8 cellular contexts compared by ENCODE assay signal in the genomic region with DNA sequence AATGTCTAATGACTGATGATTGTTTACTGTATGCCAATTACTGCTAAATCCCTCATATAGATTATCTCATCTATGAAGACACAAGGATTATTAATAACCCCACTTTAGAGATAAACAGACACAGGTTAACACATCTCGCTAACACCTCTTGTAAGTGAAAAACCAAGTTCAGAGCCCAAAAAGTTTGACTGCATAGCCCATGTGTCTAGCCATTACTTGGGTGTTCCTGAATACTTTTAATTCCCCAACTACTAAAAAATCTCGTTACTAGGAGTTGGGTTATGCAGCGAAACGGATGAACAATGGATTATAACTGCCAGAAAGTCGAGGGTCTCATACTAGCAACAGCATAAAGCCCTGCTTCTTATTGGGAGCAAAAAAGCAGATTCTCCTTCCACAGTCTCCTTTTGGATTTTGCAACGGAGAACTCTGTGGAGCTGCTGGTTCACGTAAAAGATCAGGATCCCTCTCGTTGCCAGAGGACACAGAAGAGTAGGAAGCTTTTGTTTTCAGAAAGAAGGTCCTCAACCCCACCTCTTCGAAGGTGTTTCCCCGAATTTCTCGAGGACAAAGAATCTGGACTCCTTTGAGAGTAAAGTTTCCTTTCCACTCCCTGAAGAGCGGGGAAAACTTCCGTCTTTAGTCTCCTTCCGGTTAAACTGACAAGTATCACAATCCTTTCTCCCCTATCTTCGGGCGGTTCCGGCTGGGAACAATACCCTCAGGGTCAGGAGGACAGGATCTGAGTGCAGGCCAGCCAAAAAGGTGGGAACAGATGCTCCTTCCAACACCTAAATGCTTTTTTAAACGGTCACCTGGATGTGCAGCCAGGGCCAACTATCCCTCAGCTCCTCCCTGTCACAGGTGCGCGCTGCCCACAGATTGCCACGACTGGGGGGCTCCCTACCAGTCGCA. TPM values are rescaled to one million over a fixed set of nuclear protein-coding genes. Genes with fewer than 3 reads are reported as not detected.
DNase-seq lines count a peak whose midpoint lies in the region; ATAC-seq, FAIRE-seq and TF ChIP-seq lines count a peak whose summit lies in the region.

No MANE protein-coding gene starts in this region.

- TF ChIP-seq CTCF in C4-2B (conservative IDR thresholded peaks at IDR 0.05) (no peak), astrocyte of the spinal cord (IDR thresholded peaks at IDR 0.05; ENCODE audit: low read depth, low read length) (no peak), sigmoid colon (IDR thresholded peaks at IDR 0.05) (no peak), D721Med (IDR thresholded peaks at IDR 0.05; ENCODE audit: insufficient read depth, missing control alignments) (no peak)

- peak; percentile 5 for ATAC-seq in GM18517 (IDR thresholded peaks at IDR 0.05; ENCODE audit: unreplicated experiment)
- ATAC-seq in HG02981 (IDR thresholded peaks at IDR 0.05; ENCODE audit: unreplicated experiment) = peak; percentile 15

- H3K4me1 ChIP-seq in iPS DF 6.9 (ENCODE audit: control insufficient read depth, insufficient read depth, low read length) (no peaks in the 10 kb centered on the region), sigmoid colon (peaks cover 0 to 49% (median 25%) of the 10 kb centered on the region in 4 donors)

- peak overlapping the region; percentile 98 for H3K27ac ChIP-seq in C4-2B
- no peak overlapping the region for H3K27ac ChIP-seq in iPS DF 6.9 (ENCODE audit: low read length)
- peak overlapping the region; percentile 96 to 99 (median 96) for H3K27ac ChIP-seq in sigmoid colon

- TF ChIP-seq POLR2A in sigmoid colon (IDR thresholded peaks at IDR 0.05) = no peak

- WGBS in iPS DF 6.9 (ENCODE audit: insufficient coverage, insufficient read length) = no CpG with 5 or more reads among the region's 22 CpGs
- WGBS in sigmoid colon, 2 donors = 1 to 2% methylated on average over 22 of the region's 22 CpGs

- no peak for FAIRE-seq in D721Med (lab: Jason Lieb, UNC)

- in situ Hi-C loops in astrocyte of the spinal cord (cut with HindIII; ENCODE audit: low sequenced_read_pairs) = no loop called here

- H3K36me3 ChIP-seq in iPS DF 6.9 (ENCODE audit: control insufficient read depth, insufficient read depth, low read length) (no peaks in the 10 kb centered on the region; the same call in 1 of the 2 replicates), sigmoid colon (peaks cover 5 to 39% (median 19%) of the 10 kb centered on the region in 4 donors)

- DNase-seq in NCI-H748 (lab: John Stamatoyannopoulos, UW; ENCODE audit: unreplicated experiment) (peak; percentile 66), astrocyte of the spinal cord (ENCODE audit: low read depth, low spot score) (peak; percentile 25), iPS DF 6.9 (ENCODE audit: low read depth, low spot score) (no peak), sigmoid colon (peak; percentile 77), D721Med (ENCODE audit: insufficient read length, low spot score) (no peak)

- TF ChIP-seq EP300 in sigmoid colon (IDR thresholded peaks at IDR 0.05) = no peak

- H3K9me3 ChIP-seq in iPS DF 6.9 (ENCODE audit: control insufficient read depth, insufficient read depth, low read length) (no peaks in the 10 kb centered on the region), sigmoid colon (no peaks in the 10 kb centered on the region)

- intact Hi-C loops in sigmoid colon (cut with DNase I) = loop anchor here (1.0 kb wide), 1 partner anchor 48 kb away; no protein-coding TSS in a partner anchor

- H3K4me3 ChIP-seq in astrocyte of the spinal cord (ENCODE audit: low read depth, low read length) = peak overlapping the region; percentile 95
- peak overlapping the region; percentile 74 for H3K4me3 ChIP-seq in iPS DF 6.9 (ENCODE audit: low read length)
- peak overlapping the region; percentile 66 to 83 (median 72) for H3K4me3 ChIP-seq in sigmoid colon

- H3K27me3 ChIP-seq in iPS DF 6.9 (ENCODE audit: control insufficient read depth, insufficient read depth, low read length) = no peaks in the 10 kb centered on the region
- H3K27me3 ChIP-seq in sigmoid colon = no peaks in the 10 kb centered on the region

RNA-seq across cellular contexts. Expression of gene ZBED5, which starts 0.9 kb away (rescaled TPM):
- total RNA-seq in sigmoid colon = 10 to 100 TPM; 34.9 to 51.7 (median 42.6) TPM
- 10 to 100 TPM in 2 of 3 donors, 1 to 10 TPM in 1; 9.0 to 23.0 (median 10.2) TPM for polyA plus RNA-seq in sigmoid colon

RNA-seq across cellular contexts. Expression of gene EIF4G2, which starts 48.2 kb away (rescaled TPM):
- total RNA-seq in sigmoid colon = 100 to 1,000 TPM; 425 to 581 (median 497) TPM
- polyA plus RNA-seq in sigmoid colon = 100 to 1,000 TPM; 301 to 409 (median 326) TPM

Comparison
In these comparisons a context has a peak if more than half of its experiments do, and no peak if none do; other contexts are left out.
1. DNase-seq: peak in NCI-H748 (single experiment), astrocyte of the spinal cord (single experiment) and sigmoid colon (single experiment); none in iPS DF 6.9 (single experiment) and D721Med (single experiment).
2. Peak in every context shown above with its lines, with median percentiles within 50 percentile points of each other: H3K4me3 ChIP-seq.